Comparison of ENCODE assay signal across 25 cellular contexts in genomic region chr7:105778956-105779355, GRCh38.
DNase-seq lines count a peak whose midpoint lies in the region; ATAC-seq, FAIRE-seq and TF ChIP-seq lines count a peak whose summit lies in the region.
"Had no signal": no experiment of that assay in that cellular context is flagged by ENCODE, and none has a peak within 500 bp of the region (broad histone marks: within the 10 kb centered on the region; RNA-seq: fewer than 3 reads in every experiment).

No MANE protein-coding gene starts in this region.

- H3K4me1 ChIP-seq in HEK293 (ENCODE audit: control insufficient read depth, insufficient read depth, low read length): no peaks in the 10 kb centered on the region

- H3K9me3 ChIP-seq in HEK293 (ENCODE audit: control insufficient read depth, insufficient read depth, low read depth, low read length): no peaks in the 10 kb centered on the region
- H3K9me3 ChIP-seq: BE2C, BLaER1 had no signal

- CTCF ChIA-PET in HEK293 (lab: Yijun Ruan, JAX): no interaction called here
- CTCF ChIA-PET in activated CD8-positive, alpha-beta T cell treated with anti-CD3 and anti-CD28 coated beads, Interleukin-2, amount 10 ng/mL, durations not matched to agents 7 days and 5 days (lab: Charles Lee): interaction anchor here (1.3 kb wide), 1 partner anchor 11 kb away, joined by 3 read pairs; no protein-coding TSS in a partner anchor

- no peak overlapping the region for H3K4me3 Mint-ChIP-seq in HFFc6
- H3K4me3 Mint-ChIP-seq in activated CD8-positive, alpha-beta T cell treated with anti-CD3 and anti-CD28 coated beads, Interleukin-2, amount 10 ng/mL, durations not matched to agents 7 days and 5 days: no peak overlapping the region
- H3K4me3 Mint-ChIP-seq: CD14-positive monocyte; CD4-positive, alpha-beta memory T cell; CD4-positive, CD25-positive, alpha-beta regulatory T cell; CD8-positive, alpha-beta memory T cell had no signal

- no peak overlapping the region for H3K4me3 ChIP-seq in HEK293 (ENCODE audit: low read depth, low read length)
- H3K4me3 ChIP-seq: BLaER1, GM12878 had no signal

- H3K27me3 Mint-ChIP-seq in HFFc6 (ENCODE audit: insufficient read depth): no peaks in the 10 kb centered on the region; the same call in 1 of the 2 replicates
- peaks cover 17% of the 10 kb centered on the region for H3K27me3 Mint-ChIP-seq in activated CD8-positive, alpha-beta T cell treated with anti-CD3 and anti-CD28 coated beads, Interleukin-2, amount 10 ng/mL, durations not matched to agents 7 days and 5 days (ENCODE audit: low read depth)
- H3K27me3 Mint-ChIP-seq: CD4-positive, alpha-beta memory T cell; CD4-positive, CD25-positive, alpha-beta regulatory T cell had no signal

- peaks cover 62% of the 10 kb centered on the region for H3K4me1 Mint-ChIP-seq in HFFc6 (ENCODE audit: low read depth)
- peaks cover 11% of the 10 kb centered on the region for H3K4me1 Mint-ChIP-seq in activated CD8-positive, alpha-beta T cell treated with anti-CD3 and anti-CD28 coated beads, Interleukin-2, amount 10 ng/mL, durations not matched to agents 7 days and 5 days (ENCODE audit: low read depth)

- POLR2A ChIA-PET in HEK293 (lab: Yijun Ruan, JAX): no interaction called here
- POLR2A ChIA-PET in activated CD8-positive, alpha-beta T cell treated with anti-CD3 and anti-CD28 coated beads, Interleukin-2, amount 10 ng/mL, durations not matched to agents 7 days and 5 days (lab: Charles Lee): no interaction called here

- ATAC-seq in activated CD8-positive, alpha-beta T cell treated with anti-CD3 and anti-CD28 coated beads, Interleukin-2, amount 10 ng/mL, durations not matched to agents 7 days and 5 days: no peak
- ATAC-seq in HG03135 (IDR thresholded peaks at IDR 0.05; ENCODE audit: unreplicated experiment): no peak
- ATAC-seq: GM12878 had no signal

- TF ChIP-seq CTCF in HEK293 (tag by site-specific recombination; IDR thresholded peaks at IDR 0.05) (no peak), HFFc6 (IDR thresholded peaks at IDR 0.05) (no peak)

- H3K9me3 Mint-ChIP-seq in HFFc6: no peaks in the 10 kb centered on the region
- H3K9me3 Mint-ChIP-seq in activated CD8-positive, alpha-beta T cell treated with anti-CD3 and anti-CD28 coated beads, Interleukin-2, amount 10 ng/mL, durations not matched to agents 7 days and 5 days (ENCODE audit: insufficient read depth): no peaks in the 10 kb centered on the region
- H3K9me3 Mint-ChIP-seq: CD4-positive, alpha-beta memory T cell; CD4-positive, CD25-positive, alpha-beta regulatory T cell; CD8-positive, alpha-beta memory T cell had no signal

- peak; percentile 23 for FAIRE-seq in urothelium cell line (lab: Jason Lieb, UNC)
- FAIRE-seq: GM12878, GM12892, GM18507 had no signal

- H3K27ac Mint-ChIP-seq in HFFc6: peak overlapping the region; percentile 42; the same call in 1 of the 2 replicates
- H3K27ac Mint-ChIP-seq in activated CD8-positive, alpha-beta T cell treated with anti-CD3 and anti-CD28 coated beads, Interleukin-2, amount 10 ng/mL, durations not matched to agents 7 days and 5 days: no peak overlapping the region
- H3K27ac Mint-ChIP-seq: CD14-positive monocyte; CD4-positive, alpha-beta memory T cell had no signal

- H3K36me3 Mint-ChIP-seq in HFFc6 (ENCODE audit: low read depth): peaks cover 10% of the 10 kb centered on the region
- no peaks in the 10 kb centered on the region for H3K36me3 Mint-ChIP-seq in activated CD8-positive, alpha-beta T cell treated with anti-CD3 and anti-CD28 coated beads, Interleukin-2, amount 10 ng/mL, durations not matched to agents 7 days and 5 days (ENCODE audit: low read depth)

- no peaks in the 10 kb centered on the region for H3K36me3 ChIP-seq in HEK293 (ENCODE audit: control insufficient read depth in 2 of 2, insufficient read depth in 1 of 2, low read length in 2 of 2)
- H3K36me3 ChIP-seq: BE2C, BLaER1 had no signal

- no peak for DNase-seq in HFFc6
- no peak for DNase-seq in urothelium cell line (ENCODE audit: low spot score)
- DNase-seq in activated CD8-positive, alpha-beta T cell treated with anti-CD3 and anti-CD28 coated beads, Interleukin-2, amount 10 ng/mL, durations not matched to agents 7 days and 5 days: no peak
- DNase-seq: 8988T; ACHN; BE2C; C1 segment of cervical spinal cord; CD4-positive, alpha-beta memory T cell; CD4-positive, CD25-positive, alpha-beta regulatory T cell; CD8-positive, alpha-beta memory T cell; COR-L47; DMS 273 treated with DMSO at 0.1 percent for 48 hours; DMS153; DMS53; DMS79; DND-41; EL; GDM1 had no signal

- H3K27ac ChIP-seq in HEK293 (ENCODE audit: extremely low read depth, low read depth, low read length): no peak overlapping the region
- H3K27ac ChIP-seq: BLaER1 had no signal

TF ChIP-seq in HEK293, 187 proteins besides CTCF, POLR2A, EP300 and RAD21:
- 0 out of 2 replicates have a peak, but pooled peaks have one; percentile 19 for TF ChIP-seq ZNF664 (tag by site-specific recombination; IDR thresholded peaks at IDR 0.05)
- no peak for TF ChIP-seq ZNF792 (tag by site-specific recombination; IDR thresholded peaks at IDR 0.05)
